In the genomic region with DNA sequence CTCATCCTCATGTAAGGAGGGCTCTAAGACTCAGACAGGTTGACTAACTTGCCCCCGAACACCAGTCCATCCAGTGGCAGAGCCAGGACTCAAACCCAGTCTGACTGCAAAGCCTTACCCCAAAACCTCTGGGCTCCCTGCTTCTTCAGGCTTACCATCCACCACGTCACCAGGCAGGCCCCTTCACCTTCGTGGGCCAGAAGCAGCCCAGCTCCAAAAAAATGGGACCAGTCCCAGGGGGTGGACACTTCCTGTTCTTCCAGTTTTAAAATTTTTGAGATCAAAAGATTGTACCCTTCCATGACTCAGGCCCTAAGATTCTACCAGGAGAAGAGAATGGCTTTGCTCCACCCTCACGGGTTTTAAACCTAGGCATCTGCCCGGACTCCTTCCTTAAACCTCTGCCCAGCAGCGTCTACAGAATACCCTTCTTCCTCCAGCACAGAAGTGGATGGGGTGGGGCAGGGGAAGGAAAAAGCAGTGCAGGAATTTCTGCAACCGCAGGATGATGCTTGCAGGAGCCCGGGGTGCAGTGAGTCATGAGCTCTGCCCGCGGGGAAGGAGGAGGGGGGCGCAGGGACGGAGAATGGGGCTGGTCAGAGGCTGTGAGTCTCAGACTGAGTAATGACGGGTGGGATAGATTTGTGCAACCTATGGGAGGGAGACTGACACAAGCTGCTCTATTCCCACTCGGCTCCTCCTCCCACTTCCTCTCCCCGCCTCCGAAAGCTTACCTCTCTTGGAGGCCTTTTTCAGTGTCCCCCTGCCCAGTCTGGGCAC, we compare ENCODE assay signal across 8 cellular contexts. TPM values are rescaled to one million over a fixed set of nuclear protein-coding genes. Genes with fewer than 3 reads are reported as not detected.
DNase-seq lines count a peak whose midpoint lies in the region; ATAC-seq, FAIRE-seq and TF ChIP-seq lines count a peak whose summit lies in the region.

No MANE protein-coding gene starts in this region.

- H3K27ac Mint-ChIP-seq in activated T-cell treated with anti-CD3 and anti-CD28 coated beads, Interleukin-2, amount 50 U/mL, for 24 hours: peak overlapping the region; percentile 51

- no peaks in the 10 kb centered on the region for H3K9me3 Mint-ChIP-seq in activated T-cell treated with anti-CD3 and anti-CD28 coated beads, Interleukin-2, amount 50 U/mL, for 24 hours

- H3K4me1 Mint-ChIP-seq in activated T-cell treated with anti-CD3 and anti-CD28 coated beads, Interleukin-2, amount 50 U/mL, for 24 hours (ENCODE audit: low read depth): peaks cover 44% of the 10 kb centered on the region

- peak; percentile 89 for FAIRE-seq in HTR-8/SVneo (lab: Jason Lieb, UNC)

- peak overlapping the region; percentile 8; the same call in 1 of the 2 replicates for H3K27ac ChIP-seq in 22Rv1

- H3K36me3 Mint-ChIP-seq in activated T-cell treated with anti-CD3 and anti-CD28 coated beads, Interleukin-2, amount 50 U/mL, for 24 hours (ENCODE audit: low read depth): peaks cover 2% of the 10 kb centered on the region

- no peak overlapping the region for H3K4me3 Mint-ChIP-seq in activated T-cell treated with anti-CD3 and anti-CD28 coated beads, Interleukin-2, amount 50 U/mL, for 24 hours

- no peak for TF ChIP-seq CTCF in 22Rv1 (IDR thresholded peaks at IDR 0.05)

- DNase-seq in HTR-8/SVneo (ENCODE audit: insufficient read length, low spot score) (peak; percentile 92), glomerular visceral epithelial cell (ENCODE audit: extremely low spot score) (peak; percentile 99), sciatic nerve (ENCODE audit: low spot score) (peak; percentile 91), NAMALWA (ENCODE audit: low spot score) (no peak), NCI-H1930 (lab: John Stamatoyannopoulos, UW) (no peak)
- DNase-seq in activated T-cell treated with anti-CD3 and anti-CD28 coated beads, Interleukin-2, amount 50 U/mL, for 24 hours: no peak

- H3K27me3 Mint-ChIP-seq in activated T-cell treated with anti-CD3 and anti-CD28 coated beads, Interleukin-2, amount 50 U/mL, for 24 hours: no peaks in the 10 kb centered on the region

- intact Hi-C loops in sciatic nerve (cut with DNase I): no loop called here

- ATAC-seq in sciatic nerve (peak; percentile 88), GM18870 (IDR thresholded peaks at IDR 0.05; ENCODE audit: unreplicated experiment) (no peak)

RNA-seq across cellular contexts. Expression of a gene that starts 50.4 kb away (rescaled TPM):
- 113 TPM for total RNA-seq in sciatic nerve

Comparison
In these comparisons a context has a peak if more than half of its experiments do, and no peak if none do; other contexts are left out.
1. DNase-seq: peak in HTR-8/SVneo (single experiment), glomerular visceral epithelial cell (single experiment) and sciatic nerve (single experiment); none in activated T-cell treated with anti-CD3 and anti-CD28 coated beads, Interleukin-2, amount 50 U/mL, for 24 hours (single experiment), NAMALWA (single experiment) and NCI-H1930 (0 of 2).